ENCODE assay signal across 15 cellular contexts in genomic region chr7:30851651-30852359, GRCh38. TPM values are rescaled to one million over a fixed set of nuclear protein-coding genes. Genes with fewer than 3 reads are reported as not detected.
A peak's percentile ranks its signal among the peaks of the same experiment; 100 is the strongest.
DNase-seq lines count a peak whose midpoint lies in the region; ATAC-seq and TF ChIP-seq lines count a peak whose summit lies in the region.
"Had no signal": no experiment of that assay in that cellular context is flagged by ENCODE, and none has a peak within 500 bp of the region (broad histone marks: within the 10 kb centered on the region; RNA-seq: fewer than 3 reads in every experiment).

No MANE protein-coding gene starts in this region.

- H3K36me3 ChIP-seq in rectal smooth muscle tissue (ENCODE audit: control insufficient read depth, insufficient read depth, low read length), result no peaks in the 10 kb centered on the region
- no peaks in the 10 kb centered on the region for H3K36me3 ChIP-seq in MM.1S (replicated peaks; ENCODE audit: insufficient read depth, low read length)
- H3K36me3 ChIP-seq: gastrocnemius medialis had no signal

- ATAC-seq in left colon (peak; percentile 62), HG02571 (IDR thresholded peaks at IDR 0.05; ENCODE audit: unreplicated experiment) (no peak)
- ATAC-seq: gastrocnemius medialis; naive thymus-derived CD4-positive, alpha-beta T cell had no signal

- DNase-seq in AG10803 (ENCODE audit: low read depth), result peak; percentile 80
- peak in 1 of 2 donors; percentile 43 for DNase-seq in left colon
- DNase-seq in NCI-H1048 (lab: John Stamatoyannopoulos, UW), result no peak
- no peak for DNase-seq in MM.1S
- DNase-seq in T-helper 9 cell, result no peak
- DNase-seq: activated CD4-positive, alpha-beta T cell treated with anti-CD3 and anti-CD28 coated beads, Interleukin-2, amount 50 U/mL, for 4 hours; amygdala; cortex of kidney; gastrocnemius medialis; naive thymus-derived CD4-positive, alpha-beta T cell; NCI-H2081 treated with DMSO at 0.1 percent for 48 hours had no signal

- no peaks in the 10 kb centered on the region for H3F3A ChIP-seq in MM.1S (ENCODE audit: insufficient read depth, low read length)

- H3K4me1 ChIP-seq in rectal smooth muscle tissue (ENCODE audit: control insufficient read depth, insufficient read depth, low read length) (peaks cover 30% of the 10 kb centered on the region), MM.1S (ENCODE audit: low read length) (no peaks in the 10 kb centered on the region)

- no peaks in the 10 kb centered on the region for H4K20me1 ChIP-seq in MM.1S (ENCODE audit: insufficient read depth, low read length)

- H3K27ac ChIP-seq in rectal smooth muscle tissue (ENCODE audit: low read depth, low read length), result peak overlapping the region; percentile 99
- H3K27ac ChIP-seq in MM.1S (ENCODE audit: low read length), result no peak overlapping the region

- no peak overlapping the region for H3K9ac ChIP-seq in rectal smooth muscle tissue (ENCODE audit: low read length)
- no peak overlapping the region for H3K9ac ChIP-seq in MM.1S (ENCODE audit: low read length)

- peaks cover 11% of the 10 kb centered on the region for H3K4me1 Mint-ChIP-seq in brain

- no peaks in the 10 kb centered on the region for H3K9me2 ChIP-seq in MM.1S (replicated peaks; ENCODE audit: insufficient read depth, low read length)

- no peak for TF ChIP-seq CTCF in AG10803 (conservative IDR thresholded peaks at IDR 0.05; ENCODE audit: low read length)
- TF ChIP-seq CTCF in brain (conservative IDR thresholded peaks at IDR 0.05), result no peak
- TF ChIP-seq CTCF in MM.1S (IDR thresholded peaks at IDR 0.05; ENCODE audit: low read length), result no peak

- no peaks in the 10 kb centered on the region for H3K27me3 Mint-ChIP-seq in brain
- H3K27me3 Mint-ChIP-seq: naive thymus-derived CD4-positive, alpha-beta T cell had no signal

- no peaks in the 10 kb centered on the region for H3K79me2 ChIP-seq in MM.1S (ENCODE audit: low read length)

- H3K27me3 ChIP-seq in rectal smooth muscle tissue (ENCODE audit: control insufficient read depth, insufficient read depth, low read length), result no peaks in the 10 kb centered on the region
- no peaks in the 10 kb centered on the region for H3K27me3 ChIP-seq in MM.1S (replicated peaks; ENCODE audit: insufficient read depth, low read length)
- H3K27me3 ChIP-seq: gastrocnemius medialis had no signal

- H3K9me3 Mint-ChIP-seq in brain, result no peaks in the 10 kb centered on the region
- H3K9me3 Mint-ChIP-seq: naive thymus-derived CD4-positive, alpha-beta T cell; T-helper 2 cell treated with Interferon-gamma antibody and Interleukin-4, amounts not matched to agents 5 μg/mL and 100 μg/mL, for 36 hours had no signal

- intact Hi-C loops in left colon (cut with DNase I, micrococcal nuclease), result no loop called here

- H3K27ac Mint-ChIP-seq in brain, result peak overlapping the region in 4 of 5 experiments; percentile 21 to 78 (median 60)
- H3K27ac Mint-ChIP-seq: naive thymus-derived CD4-positive, alpha-beta T cell; T-helper 2 cell treated with Interferon-gamma antibody and Interleukin-4, amounts not matched to agents 5 μg/mL and 100 μg/mL, for 36 hours had no signal

- H2AFZ ChIP-seq in MM.1S (ENCODE audit: low read length), result no peak overlapping the region

- no peaks in the 10 kb centered on the region for H3K9me3 ChIP-seq in MM.1S (replicated peaks; ENCODE audit: insufficient read depth, low read length)
- H3K9me3 ChIP-seq: gastrocnemius medialis had no signal

- H3K4me2 ChIP-seq in MM.1S (ENCODE audit: low read depth, low read length), result no peak overlapping the region

- no peak overlapping the region for H3K4me3 Mint-ChIP-seq in brain
- H3K4me3 Mint-ChIP-seq: naive thymus-derived CD4-positive, alpha-beta T cell; T-helper 2 cell treated with Interferon-gamma antibody and Interleukin-4, amounts not matched to agents 5 μg/mL and 100 μg/mL, for 36 hours had no signal

- H3K36me3 Mint-ChIP-seq in brain, result no peaks in the 10 kb centered on the region
- H3K36me3 Mint-ChIP-seq: naive thymus-derived CD4-positive, alpha-beta T cell had no signal

- H3K4me3 ChIP-seq in AG10803 (ENCODE audit: low read length) (peak overlapping the region; percentile 38), rectal smooth muscle tissue (ENCODE audit: low read length) (no peak overlapping the region), MM.1S (ENCODE audit: low read length) (no peak overlapping the region)
- H3K4me3 ChIP-seq: gastrocnemius medialis had no signal

RNA-seq across cellular contexts. Expression of gene AQP1, which starts 59.8 kb away (rescaled TPM):
- 144 TPM for polyA plus RNA-seq in brain (ENCODE audit: insufficient read depth, low read depth, low replicate concordance)
- 10 to 100 TPM; 27.6 to 45.5 TPM for total RNA-seq in left colon
